In genomic region chr16:4273858-4274291, GRCh38 we compare ENCODE assay signal across 8 cellular contexts. TPM values are rescaled to one million over a fixed set of nuclear protein-coding genes. Genes with fewer than 3 reads are reported as not detected.
A peak's percentile ranks its signal among the peaks of the same experiment; 100 is the strongest.
DNase-seq lines count a peak whose midpoint lies in the region; ATAC-seq and TF ChIP-seq lines count a peak whose summit lies in the region.

No MANE protein-coding gene starts in this region.

- H3K9me3 ChIP-seq in lower lobe of right lung: no peaks in the 10 kb centered on the region

- H3K27me3 Mint-ChIP-seq in dendritic cell treated with granulocyte-macrophage colony-stimulating factor and Interleukin-4, amounts not matched to agents 40 ng/mL and 50 ng/mL, for 4 days: peaks cover 4% of the 10 kb centered on the region

- peak overlapping the region; percentile 91 for H3K27ac Mint-ChIP-seq in dendritic cell treated with granulocyte-macrophage colony-stimulating factor and Interleukin-4, amounts not matched to agents 40 ng/mL and 50 ng/mL, for 4 days

- TF ChIP-seq CTCF in GM10248 (IDR thresholded peaks at IDR 0.05; ENCODE audit: control extremely low read depth, extremely low read depth, low read depth, missing control alignments): no peak
- 0 out of 2 replicates have a peak, but pooled peaks have one; percentile 32 for TF ChIP-seq CTCF in WI38 (IDR thresholded peaks at IDR 0.05; ENCODE audit: low read depth, low read length)
- peak; percentile 52 for TF ChIP-seq CTCF in lower lobe of right lung (IDR thresholded peaks at IDR 0.05)

- peaks cover 18% of the 10 kb centered on the region for H3K4me1 ChIP-seq in lower lobe of right lung

- H3K9me3 Mint-ChIP-seq in dendritic cell treated with granulocyte-macrophage colony-stimulating factor and Interleukin-4, amounts not matched to agents 40 ng/mL and 50 ng/mL, for 4 days: no peaks in the 10 kb centered on the region

- CTCF ChIA-PET in GM10248 (lab: Yijun Ruan, JAX): interaction anchor here (0.9 to 5.8 kb wide), 13 partner anchors 9 to 128 kb away, joined by 3 to 47 read pairs (median 6); partner anchors contain the start of gene GLIS2

- intact Hi-C loops in dendritic cell treated with granulocyte-macrophage colony-stimulating factor and Interleukin-4, amounts not matched to agents 40 ng/mL and 50 ng/mL, for 4 days (cut with micrococcal nuclease): loop anchor here (5.0 kb wide), 2 partner anchors 33 to 53 kb away; no protein-coding TSS in a partner anchor
- intact Hi-C loops in lower lobe of right lung (cut with DNase I): no loop called here

- DNase-seq in GM10248 (ENCODE audit: extremely low spot score) (peak; percentile 67), HuH-7.5 (ENCODE audit: low spot score) (peak; percentile 69), lower lobe of right lung (peak; percentile 81), foreskin melanocyte (no peak)
- peak; percentile 42 for DNase-seq in stimulated activated CD8-positive, alpha-beta memory T cell treated with anti-CD3 and anti-CD28 coated beads, Interleukin-4, amount 100 ng/mL, for 24 hours (ENCODE audit: low read depth)

- peaks cover 5% of the 10 kb centered on the region for H3K36me3 Mint-ChIP-seq in dendritic cell treated with granulocyte-macrophage colony-stimulating factor and Interleukin-4, amounts not matched to agents 40 ng/mL and 50 ng/mL, for 4 days (ENCODE audit: low read depth)

- no peaks in the 10 kb centered on the region for H3K27me3 ChIP-seq in lower lobe of right lung (ENCODE audit: low read depth)

- peak; percentile 60 to 74 for ATAC-seq in lower lobe of right lung
- no peak for ATAC-seq in GM21447 (IDR thresholded peaks at IDR 0.05; ENCODE audit: unreplicated experiment)

- H3K4me3 Mint-ChIP-seq in dendritic cell treated with granulocyte-macrophage colony-stimulating factor and Interleukin-4, amounts not matched to agents 40 ng/mL and 50 ng/mL, for 4 days: peak overlapping the region; percentile 88

- no peaks in the 10 kb centered on the region for H3K36me3 ChIP-seq in lower lobe of right lung

- peaks cover 18% of the 10 kb centered on the region for H3K4me1 Mint-ChIP-seq in dendritic cell treated with granulocyte-macrophage colony-stimulating factor and Interleukin-4, amounts not matched to agents 40 ng/mL and 50 ng/mL, for 4 days (ENCODE audit: low read depth)

- H3K4me3 ChIP-seq in WI38 (ENCODE audit: low read depth, low read length): peak overlapping the region; percentile 65
- H3K4me3 ChIP-seq in lower lobe of right lung: peak overlapping the region; percentile 65

- peak overlapping the region; percentile 93 for H3K27ac ChIP-seq in lower lobe of right lung

- POLR2A ChIA-PET in GM10248 (lab: Yijun Ruan, JAX): interaction anchor here (2.1 kb wide), 1 partner anchor 20 kb away, joined by 8 read pairs; no protein-coding TSS in a partner anchor

RNA-seq across cellular contexts. Expression of gene TFAP4, which starts 1.1 kb away (rescaled TPM):
- 12.9 TPM for total RNA-seq in lower lobe of right lung

RNA-seq across cellular contexts. Expression of gene SRL, which starts 32.0 kb away (rescaled TPM):
- 1.4 TPM for total RNA-seq in lower lobe of right lung

RNA-seq across cellular contexts. Expression of gene GLIS2, which starts 42.0 kb away (rescaled TPM):
- 21.5 TPM for total RNA-seq in lower lobe of right lung
